ENCODE assay signal across 13 cellular contexts in the genomic region with DNA sequence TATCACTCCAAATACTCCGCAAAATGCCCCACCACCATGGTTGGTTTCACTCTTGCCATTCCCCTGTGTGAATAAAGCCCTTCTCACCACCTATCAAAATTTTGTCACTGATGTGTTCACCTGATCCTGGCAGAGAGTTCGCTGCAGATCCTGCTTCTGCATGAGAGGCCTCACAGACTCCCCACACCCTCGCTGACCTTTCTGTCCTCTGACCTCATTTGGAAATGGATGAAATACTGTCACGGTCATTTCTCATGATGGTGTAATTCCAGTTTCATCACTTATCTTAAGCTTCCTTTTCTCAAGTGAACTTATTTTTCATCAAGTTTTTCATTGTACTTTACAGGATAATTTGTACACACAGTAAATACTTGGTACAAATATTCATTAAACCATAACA.
DNase-seq lines count a peak whose midpoint lies in the region; ATAC-seq and TF ChIP-seq lines count a peak whose summit lies in the region.
"Had no signal": no experiment of that assay in that cellular context is flagged by ENCODE, and none has a peak within 500 bp of the region (broad histone marks: within the 10 kb centered on the region; RNA-seq: fewer than 3 reads in every experiment).

No MANE protein-coding gene starts in this region.

- no peak overlapping the region for H3K27ac ChIP-seq in lower lobe of right lung
- H3K27ac ChIP-seq: C4-2B had no signal

- no peak for TF ChIP-seq CTCF in lower lobe of right lung (IDR thresholded peaks at IDR 0.05)

- no peaks in the 10 kb centered on the region for H3K27me3 ChIP-seq in lower lobe of right lung (ENCODE audit: low read depth)
- H3K27me3 ChIP-seq: BE2C had no signal

- ATAC-seq in lower lobe of right lung (no peak), GM18505 (IDR thresholded peaks at IDR 0.05; ENCODE audit: unreplicated experiment) (no peak), GM21367 (IDR thresholded peaks at IDR 0.05; ENCODE audit: unreplicated experiment) (no peak)

- DNase-seq in AML-193 (lab: John Stamatoyannopoulos, UW) (peak; percentile 20 to 31), CD1c-positive myeloid dendritic cell (ENCODE audit: extremely low spot score) (peak; percentile 29), NOMO-1 treated with DMSO at 0.1 percent for 48 hours (lab: John Stamatoyannopoulos, UW; ENCODE audit: unreplicated experiment) (peak; percentile 4), lower lobe of right lung (peak; percentile 45), T1000 (lab: John Stamatoyannopoulos, UW) (no peak)
- DNase-seq: BE2C; CD8-positive, alpha-beta memory T cell; DMS53; GF-D8; HCEC 1CT had no signal

- H3K4me1 ChIP-seq in lower lobe of right lung, result peaks cover 3% of the 10 kb centered on the region
- H3K4me1 ChIP-seq: BE2C had no signal

- intact Hi-C loops in lower lobe of right lung (cut with DNase I), result no loop called here

- no peaks in the 10 kb centered on the region for H3K9me3 ChIP-seq in lower lobe of right lung
- H3K9me3 ChIP-seq: BE2C had no signal

- H3K4me3 ChIP-seq in lower lobe of right lung, result no peak overlapping the region

- H3K36me3 ChIP-seq in lower lobe of right lung, result no peaks in the 10 kb centered on the region
- H3K36me3 ChIP-seq: BE2C had no signal

- no peak for TF ChIP-seq POLR2A in GM18505 (IDR thresholded peaks at IDR 0.05; ENCODE audit: borderline replicate concordance, extremely low read depth, insufficient read depth, insufficient read length)
